8 cellular contexts compared by ENCODE assay signal in genomic region chr15:82985688-82986441, GRCh38. TPM values are rescaled to one million over a fixed set of nuclear protein-coding genes. Genes with fewer than 3 reads are reported as not detected.
DNase-seq lines count a peak whose midpoint lies in the region; ATAC-seq lines count a peak whose summit lies in the region.

Gene RAMAC (plus strand): TSS chr15:82986210. CDS start chr15:82989019, 2,809 bp downstream.

- peak within 1 kb of the TSS; percentile 93 to 99 (median 99) for H3K4me3 Mint-ChIP-seq in CD8-positive, alpha-beta memory T cell
- H3K4me3 Mint-ChIP-seq in effector memory CD8-positive, alpha-beta T cell: peak within 1 kb of the TSS; percentile 98

- peak within 1 kb of the TSS; percentile 79 for H3K4me3 ChIP-seq in CD8-positive, alpha-beta memory T cell (ENCODE audit: low read length)

- H3K4me1 Mint-ChIP-seq in CD8-positive, alpha-beta memory T cell: peaks cover 26 to 39% (median 34%) of the 10 kb centered on the region in 3 donors
- peaks cover 17 to 23% of the 10 kb centered on the region in 2 donors for H3K4me1 Mint-ChIP-seq in effector memory CD8-positive, alpha-beta T cell (ENCODE audit: low read depth in 2 of 2)

- peak within 1 kb of the TSS; percentile 66 for H3K27ac ChIP-seq in CD8-positive, alpha-beta memory T cell (ENCODE audit: low read depth, low read length)

- H3K27me3 Mint-ChIP-seq in CD8-positive, alpha-beta memory T cell: peaks cover 0 to 5% of the 10 kb centered on the region in 2 donors
- no peaks in the 10 kb centered on the region for H3K27me3 Mint-ChIP-seq in effector memory CD8-positive, alpha-beta T cell

- H3K36me3 Mint-ChIP-seq in CD8-positive, alpha-beta memory T cell: peaks cover 4 to 41% (median 14%) of the 10 kb centered on the region in 3 donors
- H3K36me3 Mint-ChIP-seq in effector memory CD8-positive, alpha-beta T cell (ENCODE audit: insufficient read depth): peaks cover 45% of the 10 kb centered on the region

- H3K9me3 ChIP-seq in CD8-positive, alpha-beta memory T cell (ENCODE audit: low read length): no peaks in the 10 kb centered on the region

- POLR2A ChIA-PET in CD8-positive, alpha-beta memory T cell (lab: Charles Lee): interaction anchor here (0.5 to 1.9 kb wide), 6 partner anchors 25 to 445 kb away, joined by 3 to 19 read pairs (median 6); partner anchors contain the start of genes C15orf40, RPS17 and WHAMM

- H3K36me3 ChIP-seq in CD8-positive, alpha-beta memory T cell (ENCODE audit: insufficient read depth, low read length): peaks cover 15% of the 10 kb centered on the region

- H3K4me1 ChIP-seq in CD8-positive, alpha-beta memory T cell (ENCODE audit: insufficient read depth, low read length): peaks cover 22% of the 10 kb centered on the region

- CTCF ChIA-PET in CD8-positive, alpha-beta memory T cell (lab: Charles Lee): interaction anchor here (1.7 to 2.3 kb wide), 3 partner anchors 14 to 305 kb away, joined by 3 to 13 read pairs (median 12); partner anchors contain the start of gene C15orf40

- DNase-seq in CD8-positive, alpha-beta memory T cell: peak; percentile 87 to 97 (median 91)
- DNase-seq in HS-27A (ENCODE audit: low read depth): peak; percentile 97
- DNase-seq in NK-92 (lab: John Stamatoyannopoulos, UW; ENCODE audit: unreplicated experiment): peak; percentile 51
- peak; percentile 93 for DNase-seq in activated CD8-positive, alpha-beta memory T cell treated with anti-CD3 and anti-CD28 coated beads for 24 hours
- DNase-seq in effector memory CD8-positive, alpha-beta T cell: peak; percentile 86 to 91 (median 87)
- peak; percentile 98 for DNase-seq in medulla oblongata (ENCODE audit: extremely low spot score)
- DNase-seq in stimulated activated CD8-positive, alpha-beta memory T cell treated with anti-CD3 and anti-CD28 coated beads, Interleukin-12 subunit alpha, Interleukin-12 subunit beta, amount 100 ng/mL, for 1 hour (ENCODE audit: low read depth): peak; percentile 89

- H3K27ac Mint-ChIP-seq in CD8-positive, alpha-beta memory T cell: peak within 1 kb of the TSS; percentile 44 to 99 (median 96)
- peak within 1 kb of the TSS; percentile 80 to 99 for H3K27ac Mint-ChIP-seq in effector memory CD8-positive, alpha-beta T cell

- no peaks in the 10 kb centered on the region for H3K27me3 ChIP-seq in CD8-positive, alpha-beta memory T cell (ENCODE audit: insufficient read depth, low read length, poor library complexity, severe bottlenecking)

- peaks cover 0 to 2% (median 0%) of the 10 kb centered on the region in 5 donors for H3K9me3 Mint-ChIP-seq in CD8-positive, alpha-beta memory T cell
- no peaks in the 10 kb centered on the region for H3K9me3 Mint-ChIP-seq in effector memory CD8-positive, alpha-beta T cell

- ATAC-seq in GM19467 (IDR thresholded peaks at IDR 0.05; ENCODE audit: unreplicated experiment): peak; percentile 95
- ATAC-seq in effector memory CD8-positive, alpha-beta T cell (replicated peaks): peak; percentile 92

RNA-seq across cellular contexts. Expression of gene RAMAC, which starts in this region (rescaled TPM):
- 10 to 100 TPM; 27.7 to 29.6 TPM for total RNA-seq in CD8-positive, alpha-beta memory T cell
- polyA plus RNA-seq in CD8-positive, alpha-beta memory T cell: 32.8 TPM

Comparison
In these comparisons a context has a peak if more than half of its experiments do, and no peak if none do; other contexts are left out.
1. Peak in every context shown above with its lines: DNase-seq, ATAC-seq, H3K4me3 ChIP-seq and H3K27ac ChIP-seq.